ENCODE assay signal across 27 cellular contexts in genomic region chr6:158461954-158462353, GRCh38.
"Had no signal": no experiment of that assay in that cellular context is flagged by ENCODE, and none has a peak within 500 bp of the region (broad histone marks: within the 10 kb centered on the region; RNA-seq: fewer than 3 reads in every experiment).

No MANE protein-coding gene starts in this region.

- H3K4me3 Mint-ChIP-seq: activated CD4-positive, alpha-beta memory T cell treated with anti-CD3 and anti-CD28 coated beads for 36 hours; activated CD4-positive, alpha-beta T cell treated with anti-CD3 and anti-CD28 coated beads, Interleukin-2, amount 10 ng/mL, durations not matched to agents 24 days and 14 days; activated naive CD4-positive, alpha-beta T cell treated with anti-CD3 and anti-CD28 coated beads for 36 hours; activated naive CD8-positive, alpha-beta T cell; activated T-cell treated with anti-CD3 and anti-CD28 coated beads, Interleukin-2, amount 50 U/mL, for 4 hours; activated T-helper 17 cell treated with anti-CD3 and anti-CD28 coated beads, Interleukin-2, amount 50 U/mL, for 72 hours; WTC11 had no signal

- H3K9me3 Mint-ChIP-seq: activated CD4-positive, alpha-beta memory T cell treated with anti-CD3 and anti-CD28 coated beads for 36 hours; activated CD4-positive, alpha-beta T cell treated with anti-CD3 and anti-CD28 coated beads, Interleukin-2, amount 10 ng/mL, durations not matched to agents 24 days and 14 days; activated naive CD4-positive, alpha-beta T cell treated with anti-CD3 and anti-CD28 coated beads for 36 hours; activated T-cell treated with anti-CD3 and anti-CD28 coated beads, Interleukin-2, amount 50 U/mL, for 4 hours; activated T-helper 17 cell treated with anti-CD3 and anti-CD28 coated beads, Interleukin-2, amount 50 U/mL, for 72 hours; WTC11 had no signal

- H3K27me3 Mint-ChIP-seq: activated CD4-positive, alpha-beta memory T cell treated with anti-CD3 and anti-CD28 coated beads for 36 hours; activated CD4-positive, alpha-beta T cell treated with anti-CD3 and anti-CD28 coated beads, Interleukin-2, amount 10 ng/mL, durations not matched to agents 24 days and 14 days; activated naive CD8-positive, alpha-beta T cell; activated T-helper 17 cell treated with anti-CD3 and anti-CD28 coated beads, Interleukin-2, amount 50 U/mL, for 72 hours had no signal

- H3K27me3 ChIP-seq: Peyer's patch, SJSA1 had no signal

- H3K27ac Mint-ChIP-seq: activated CD4-positive, alpha-beta memory T cell treated with anti-CD3 and anti-CD28 coated beads for 36 hours; activated CD4-positive, alpha-beta T cell treated with anti-CD3 and anti-CD28 coated beads, Interleukin-2, amount 10 ng/mL, durations not matched to agents 24 days and 14 days; activated naive CD4-positive, alpha-beta T cell treated with anti-CD3 and anti-CD28 coated beads for 36 hours; activated naive CD8-positive, alpha-beta T cell; activated T-helper 17 cell treated with anti-CD3 and anti-CD28 coated beads, Interleukin-2, amount 50 U/mL, for 72 hours; WTC11 had no signal

- H3K4me1 ChIP-seq: Peyer's patch had no signal

- ATAC-seq: activated T-cell treated with anti-CD3 and anti-CD28 coated beads, Interleukin-2, amount 50 U/mL, for 4 hours; activated T-helper 17 cell treated with anti-CD3 and anti-CD28 coated beads, Interleukin-2, amount 50 U/mL, for 72 hours; SK-N-SH treated with all-trans-retinoic acid at 6 μM for 48 hours; WTC11 had no signal

- H3K9me3 ChIP-seq: Peyer's patch had no signal

- H3K4me3 ChIP-seq: Peyer's patch, SJSA1 had no signal

- H3K4me1 Mint-ChIP-seq: activated T-helper 17 cell treated with anti-CD3 and anti-CD28 coated beads, Interleukin-2, amount 50 U/mL, for 72 hours had no signal

- H3K27ac ChIP-seq: Peyer's patch, SJSA1 had no signal

- DNase-seq: activated CD4-positive, alpha-beta memory T cell treated with anti-CD3 and anti-CD28 coated beads for 36 hours; activated CD4-positive, alpha-beta T cell treated with anti-CD3 and anti-CD28 coated beads, Interleukin-2, amount 10 ng/mL, durations not matched to agents 24 days and 14 days; activated CD4-positive, CD25-positive, alpha-beta regulatory T cell treated with anti-CD3 and anti-CD28 coated beads, Interleukin-2, amount 50 U/mL, for 72 hours; activated CD8-positive, alpha-beta memory T cell treated with anti-CD3 and anti-CD28 coated beads for 24 hours; activated gamma-delta T cell; activated naive CD4-positive, alpha-beta T cell treated with anti-CD3 and anti-CD28 coated beads for 36 hours; activated T-cell treated with anti-CD3 and anti-CD28 coated beads, Interleukin-2, amount 50 U/mL, for 4 hours; anterior cingulate cortex; caudate nucleus; KG1; NCI-H1092; NCI-H1417; NCI-H1694; NCI-H2029; NCI-H2107; NCI-H510A treated with DMSO at 0.1 percent for 48 hours; NCI-H69; NK-92 treated with Interleukin-12 subunit alpha and Interleukin-12 subunit beta, amount 100 ng/mL, for 24 hours; OCI-M1; Peyer's patch; SHP77; SW 1271 had no signal
